Comparison of ENCODE assay signal across 16 cellular contexts in the genomic region with DNA sequence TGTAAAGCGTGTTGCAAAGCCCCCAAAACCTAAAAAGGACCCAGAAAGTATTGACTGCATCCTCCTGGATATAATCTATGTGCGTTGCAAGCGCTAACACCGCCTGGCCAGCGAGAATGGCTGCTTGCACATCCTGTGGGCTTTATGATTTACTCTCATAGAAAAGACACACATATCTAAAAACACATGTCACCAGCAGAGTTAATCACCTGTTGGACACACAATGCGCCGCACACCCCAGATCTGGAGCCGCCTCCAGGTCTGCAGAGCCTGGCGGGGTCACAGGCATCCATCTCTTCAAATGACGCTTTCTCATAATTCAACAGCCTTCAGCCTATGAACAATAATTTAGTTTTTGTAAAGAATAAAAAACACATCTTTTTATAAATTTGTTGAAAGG.
DNase-seq lines count a peak whose midpoint lies in the region; ATAC-seq and TF ChIP-seq lines count a peak whose summit lies in the region.
"Had no signal": no experiment of that assay in that cellular context is flagged by ENCODE, and none has a peak within 500 bp of the region (broad histone marks: within the 10 kb centered on the region; RNA-seq: fewer than 3 reads in every experiment).

No MANE protein-coding gene starts in this region.

- H3K27ac ChIP-seq in spleen: no peak overlapping the region

- no peak overlapping the region for H3K4me3 ChIP-seq in spleen
- H3K4me3 ChIP-seq: HAP-1 had no signal

- peak; percentile 0 for DNase-seq in activated CD4-positive, alpha-beta memory T cell treated with anti-CD3 and anti-CD28 coated beads, Interleukin-2, amount 10 ng/mL, durations not matched to agents 7 days and 5 days
- DNase-seq in activated CD4-positive, alpha-beta memory T cell treated with anti-CD3 and anti-CD28 coated beads for 36 hours: no peak
- DNase-seq in chondrocyte (ENCODE audit: low spot score): peak; percentile 79
- peak; percentile 12 for DNase-seq in left lobe of liver (ENCODE audit: low spot score)
- DNase-seq in spleen: peak; percentile 29
- no peak for DNase-seq in occipital lobe (lab: John Stamatoyannopoulos, UW)
- no peak for DNase-seq in stimulated activated CD4-positive, alpha-beta T cell treated with anti-CD3 and anti-CD28 coated beads, Interleukin-2, amount 100 ng/mL, for 48 hours
- DNase-seq: C1 segment of cervical spinal cord; Calu3; CD4-positive, alpha-beta memory T cell; COR-L47; DMS53; GF-D8; GOT3; HFFc6 had no signal

- POLR2A ChIA-PET in activated CD4-positive, alpha-beta memory T cell treated with anti-CD3 and anti-CD28 coated beads, Interleukin-2, amount 10 ng/mL, durations not matched to agents 7 days and 5 days (lab: Charles Lee): no interaction called here
- POLR2A ChIA-PET in activated CD4-positive, alpha-beta memory T cell treated with anti-CD3 and anti-CD28 coated beads for 36 hours (lab: Charles Lee): no interaction called here

- H3K9me3 ChIP-seq in spleen: peaks cover 0 to 12% (median 9%) of the 10 kb centered on the region in 8 donors

- intact Hi-C loops in activated CD4-positive, alpha-beta memory T cell treated with anti-CD3 and anti-CD28 coated beads for 36 hours (cut with micrococcal nuclease): no loop called here
- intact Hi-C loops in spleen (cut with DNase I; ENCODE audit: low total_unique reads): no loop called here

- ATAC-seq in left lobe of liver: no peak

- no peaks in the 10 kb centered on the region for H3K4me1 Mint-ChIP-seq in activated CD4-positive, alpha-beta memory T cell treated with anti-CD3 and anti-CD28 coated beads, Interleukin-2, amount 10 ng/mL, durations not matched to agents 7 days and 5 days
- H3K4me1 Mint-ChIP-seq in activated CD4-positive, alpha-beta memory T cell treated with anti-CD3 and anti-CD28 coated beads for 36 hours (ENCODE audit: low read depth): no peaks in the 10 kb centered on the region
- H3K4me1 Mint-ChIP-seq in chondrocyte (ENCODE audit: low read depth): peaks cover 4% of the 10 kb centered on the region

- no peak for TF ChIP-seq POLR2A in spleen (IDR thresholded peaks at IDR 0.05)

- H3K36me3 Mint-ChIP-seq in activated CD4-positive, alpha-beta memory T cell treated with anti-CD3 and anti-CD28 coated beads, Interleukin-2, amount 10 ng/mL, durations not matched to agents 7 days and 5 days (ENCODE audit: low read depth): no peaks in the 10 kb centered on the region
- H3K36me3 Mint-ChIP-seq in activated CD4-positive, alpha-beta memory T cell treated with anti-CD3 and anti-CD28 coated beads for 36 hours: no peaks in the 10 kb centered on the region
- H3K36me3 Mint-ChIP-seq in chondrocyte (ENCODE audit: low read depth): peaks cover 2% of the 10 kb centered on the region
- H3K36me3 Mint-ChIP-seq: CD4-positive, alpha-beta memory T cell had no signal

- H3K36me3 ChIP-seq in spleen: no peaks in the 10 kb centered on the region
- H3K36me3 ChIP-seq: HAP-1 had no signal

- no peaks in the 10 kb centered on the region for H3K9me3 Mint-ChIP-seq in activated CD4-positive, alpha-beta memory T cell treated with anti-CD3 and anti-CD28 coated beads, Interleukin-2, amount 10 ng/mL, durations not matched to agents 7 days and 5 days
- H3K9me3 Mint-ChIP-seq in activated CD4-positive, alpha-beta memory T cell treated with anti-CD3 and anti-CD28 coated beads for 36 hours: peaks cover 2% of the 10 kb centered on the region
- peaks cover 3% of the 10 kb centered on the region for H3K9me3 Mint-ChIP-seq in chondrocyte (ENCODE audit: low read depth)
- H3K9me3 Mint-ChIP-seq: HFFc6 had no signal

- H3K27me3 ChIP-seq in spleen (replicated peaks in 1 of 7): peaks cover 0 to 36% (median 0%) of the 10 kb centered on the region in 7 donors

- H3K4me3 Mint-ChIP-seq in activated CD4-positive, alpha-beta memory T cell treated with anti-CD3 and anti-CD28 coated beads, Interleukin-2, amount 10 ng/mL, durations not matched to agents 7 days and 5 days: no peak overlapping the region
- no peak overlapping the region for H3K4me3 Mint-ChIP-seq in activated CD4-positive, alpha-beta memory T cell treated with anti-CD3 and anti-CD28 coated beads for 36 hours
- H3K4me3 Mint-ChIP-seq in chondrocyte (ENCODE audit: unreplicated experiment): no peak overlapping the region
- H3K4me3 Mint-ChIP-seq: CD4-positive, alpha-beta memory T cell; HFFc6 had no signal

- no peaks in the 10 kb centered on the region for H3K4me1 ChIP-seq in spleen
- H3K4me1 ChIP-seq: HAP-1 had no signal

- no peak overlapping the region for H3K27ac Mint-ChIP-seq in activated CD4-positive, alpha-beta memory T cell treated with anti-CD3 and anti-CD28 coated beads, Interleukin-2, amount 10 ng/mL, durations not matched to agents 7 days and 5 days
- no peak overlapping the region for H3K27ac Mint-ChIP-seq in activated CD4-positive, alpha-beta memory T cell treated with anti-CD3 and anti-CD28 coated beads for 36 hours
- H3K27ac Mint-ChIP-seq in chondrocyte (ENCODE audit: unreplicated experiment): no peak overlapping the region
- H3K27ac Mint-ChIP-seq: CD4-positive, alpha-beta memory T cell; HFFc6 had no signal

- no peak for TF ChIP-seq CTCF in chondrocyte (IDR thresholded peaks at IDR 0.05)
- no peak for TF ChIP-seq CTCF in spleen (IDR thresholded peaks at IDR 0.05 in 8 of 11, conservative IDR thresholded peaks at IDR 0.05 in 3 of 11)

- peaks cover 40% of the 10 kb centered on the region for H3K27me3 Mint-ChIP-seq in activated CD4-positive, alpha-beta memory T cell treated with anti-CD3 and anti-CD28 coated beads, Interleukin-2, amount 10 ng/mL, durations not matched to agents 7 days and 5 days
- peaks cover 21% of the 10 kb centered on the region for H3K27me3 Mint-ChIP-seq in activated CD4-positive, alpha-beta memory T cell treated with anti-CD3 and anti-CD28 coated beads for 36 hours
- H3K27me3 Mint-ChIP-seq in chondrocyte (ENCODE audit: low read depth): peaks cover 62% of the 10 kb centered on the region

- 84 to 91% (median 90%) methylated on average over 10 of the region's 10 CpGs for WGBS in spleen, 5 donors

- CTCF ChIA-PET in activated CD4-positive, alpha-beta memory T cell treated with anti-CD3 and anti-CD28 coated beads, Interleukin-2, amount 10 ng/mL, durations not matched to agents 7 days and 5 days (lab: Charles Lee): no interaction called here
- CTCF ChIA-PET in activated CD4-positive, alpha-beta memory T cell treated with anti-CD3 and anti-CD28 coated beads for 36 hours (lab: Charles Lee): no interaction called here

Comparison
In these comparisons a context has a peak if more than half of its experiments do, and no peak if none do; other contexts are left out.
1. DNase-seq: peak in activated CD4-positive, alpha-beta memory T cell treated with anti-CD3 and anti-CD28 coated beads, Interleukin-2, amount 10 ng/mL, durations not matched to agents 7 days and 5 days (single experiment), chondrocyte (single experiment), left lobe of liver (single experiment) and spleen (single experiment); none in activated CD4-positive, alpha-beta memory T cell treated with anti-CD3 and anti-CD28 coated beads for 36 hours (single experiment), occipital lobe (single experiment) and stimulated activated CD4-positive, alpha-beta T cell treated with anti-CD3 and anti-CD28 coated beads, Interleukin-2, amount 100 ng/mL, for 48 hours (0 of 2).